Comparison of ENCODE assay signal across 8 cellular contexts in the genomic region with DNA sequence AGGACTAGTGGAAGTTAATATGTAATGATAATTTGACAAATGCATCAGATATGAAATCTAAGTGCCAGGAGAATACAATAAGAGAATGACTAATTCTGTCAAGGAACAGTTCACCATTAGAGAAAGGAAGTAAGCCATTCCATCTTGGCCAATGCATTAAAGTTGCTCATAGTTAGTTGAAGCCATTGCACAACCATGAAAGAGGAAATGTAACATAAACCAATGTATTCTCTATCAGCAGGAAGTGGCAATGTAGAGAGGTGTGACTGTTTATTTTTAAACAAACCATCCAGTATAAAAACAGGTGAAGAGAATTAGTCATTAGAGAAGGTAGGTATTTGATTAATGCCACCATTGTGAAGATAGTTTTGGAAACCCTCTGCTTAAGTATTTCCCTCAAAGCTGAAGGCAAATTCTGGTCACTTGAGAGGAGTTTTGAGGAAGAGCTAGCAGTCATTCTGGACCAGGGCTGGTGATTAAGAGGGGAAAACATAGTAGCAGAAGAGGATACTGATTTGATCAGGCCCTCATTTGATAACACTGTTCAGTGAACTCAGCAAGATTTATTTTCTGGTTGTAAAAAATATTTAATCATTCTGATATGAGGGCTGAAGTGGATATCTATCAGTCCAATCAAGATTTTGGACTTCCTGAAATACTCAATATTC. TPM values are rescaled to one million over a fixed set of nuclear protein-coding genes. Genes with fewer than 3 reads are reported as not detected.
DNase-seq lines count a peak whose midpoint lies in the region; ATAC-seq, FAIRE-seq and TF ChIP-seq lines count a peak whose summit lies in the region.

No MANE protein-coding gene starts in this region.

- peaks cover 21% of the 10 kb centered on the region for H3K4me1 Mint-ChIP-seq in activated T-cell treated with anti-CD3 and anti-CD28 coated beads, Interleukin-2, amount 50 U/mL, for 72 hours (ENCODE audit: low read depth)

- H3K4me1 ChIP-seq in smooth muscle cell (ENCODE audit: low read depth): peaks cover 10% of the 10 kb centered on the region

- H3F3A ChIP-seq in smooth muscle cell (ENCODE audit: low read depth): peaks cover 4% of the 10 kb centered on the region

- no peaks in the 10 kb centered on the region for H3K79me2 ChIP-seq in smooth muscle cell (ENCODE audit: low read depth)

- no peak for TF ChIP-seq CTCF in smooth muscle cell (IDR thresholded peaks at IDR 0.05; ENCODE audit: borderline replicate concordance, insufficient read depth, poor library complexity, severe bottlenecking)

- no peaks in the 10 kb centered on the region for H3K36me3 Mint-ChIP-seq in activated T-cell treated with anti-CD3 and anti-CD28 coated beads, Interleukin-2, amount 50 U/mL, for 72 hours (ENCODE audit: insufficient read depth in 2 of 2)

- no peaks in the 10 kb centered on the region for H3K27me3 ChIP-seq in smooth muscle cell (ENCODE audit: low read depth)

- no peak overlapping the region for H3K4me3 Mint-ChIP-seq in activated T-cell treated with anti-CD3 and anti-CD28 coated beads, Interleukin-2, amount 50 U/mL, for 72 hours

- H2AFZ ChIP-seq in smooth muscle cell (ENCODE audit: low read depth): no peak overlapping the region

- peak overlapping the region; percentile 18 for H3K27ac Mint-ChIP-seq in activated T-cell treated with anti-CD3 and anti-CD28 coated beads, Interleukin-2, amount 50 U/mL, for 72 hours

- H4K20me1 ChIP-seq in smooth muscle cell (ENCODE audit: low read depth): no peaks in the 10 kb centered on the region

- H3K9ac ChIP-seq in smooth muscle cell (ENCODE audit: low read depth): no peak overlapping the region

- peak overlapping the region; percentile 79 for H3K27ac ChIP-seq in smooth muscle cell (ENCODE audit: low read depth)

- DNase-seq in activated T-cell treated with anti-CD3 and anti-CD28 coated beads, Interleukin-2, amount 50 U/mL, for 72 hours: no peak
- no peak for DNase-seq in activated T-cell treated with anti-CD3 and anti-CD28 coated beads for 4 hours
- peak; percentile 54 for DNase-seq in NCI-H69 (lab: John Stamatoyannopoulos, UW)
- no peak for DNase-seq in smooth muscle cell (lab: John Stamatoyannopoulos, UW; ENCODE audit: unreplicated experiment)
- no peak for DNase-seq in NCI-H446 (lab: John Stamatoyannopoulos, UW)
- DNase-seq in putamen (ENCODE audit: low spot score): no peak
- DNase-seq in stimulated activated CD4-positive, alpha-beta T cell treated with anti-CD3 and anti-CD28 coated beads, Interleukin-12 subunit alpha, Interleukin-12 subunit beta, amount 100 ng/mL, for 4 hours: no peak

- no peaks in the 10 kb centered on the region for H3K9me3 Mint-ChIP-seq in activated T-cell treated with anti-CD3 and anti-CD28 coated beads, Interleukin-2, amount 50 U/mL, for 72 hours

- H3K9me3 ChIP-seq in smooth muscle cell (replicated peaks; ENCODE audit: low read depth): no peaks in the 10 kb centered on the region

- H3K4me2 ChIP-seq in smooth muscle cell: peak overlapping the region; percentile 68

- peak; percentile 38 for FAIRE-seq in colon (lab: Jason Lieb, UNC)

- H3K36me3 ChIP-seq in smooth muscle cell (ENCODE audit: low read depth): no peaks in the 10 kb centered on the region

- ATAC-seq in activated T-cell treated with anti-CD3 and anti-CD28 coated beads, Interleukin-2, amount 50 U/mL, for 72 hours (replicated peaks in 1 of 2): peak in 1 of 2 donors; percentile 62

- no peaks in the 10 kb centered on the region for H3K27me3 Mint-ChIP-seq in activated T-cell treated with anti-CD3 and anti-CD28 coated beads, Interleukin-2, amount 50 U/mL, for 72 hours (ENCODE audit: low read depth)

- no peak overlapping the region for H3K4me3 ChIP-seq in smooth muscle cell

RNA-seq across cellular contexts. Expression of a gene that starts 10.8 kb away (rescaled TPM):
- total RNA-seq in activated T-cell treated with anti-CD3 and anti-CD28 coated beads, Interleukin-2, amount 50 U/mL, for 72 hours: 10 to 100 TPM; 58.2 to 89.3 TPM
- 2,380 and 2,477 TPM in 2 replicates for total RNA-seq in smooth muscle cell
- polyA plus RNA-seq in smooth muscle cell: 2,665 and 3,194 TPM in 2 replicates

Comparison
In these comparisons a context has a peak if more than half of its experiments do, and no peak if none do; other contexts are left out.
1. RNA of a gene that starts 10.8 kb away (total RNA-seq): 2,380 to 2,477 TPM in smooth muscle cell; 58.2 to 89.3 TPM in activated T-cell treated with anti-CD3 and anti-CD28 coated beads, Interleukin-2, amount 50 U/mL, for 72 hours; every median in the first group is over 10 times any median in the second.